ENCODE assay signal across 8 cellular contexts in genomic region chr11:18768472-18768901, GRCh38. TPM values are rescaled to one million over a fixed set of nuclear protein-coding genes. Genes with fewer than 3 reads are reported as not detected.
DNase-seq lines count a peak whose midpoint lies in the region; ATAC-seq and TF ChIP-seq lines count a peak whose summit lies in the region.
"Had no signal": no experiment of that assay in that cellular context is flagged by ENCODE, and none has a peak within 500 bp of the region (broad histone marks: within the 10 kb centered on the region; RNA-seq: fewer than 3 reads in every experiment).

No MANE protein-coding gene starts in this region.

- H3K27me3 ChIP-seq in lower lobe of right lung (ENCODE audit: low read depth): no peaks in the 10 kb centered on the region

- H3K27ac ChIP-seq in lower lobe of right lung: no peak overlapping the region

- peak; percentile 57 for ATAC-seq in GM19025 (IDR thresholded peaks at IDR 0.05; ENCODE audit: low read depth, unreplicated experiment)
- ATAC-seq in GM21723 (IDR thresholded peaks at IDR 0.05; ENCODE audit: unreplicated experiment): peak; percentile 91
- peak; percentile 71 for ATAC-seq in HG03571 (IDR thresholded peaks at IDR 0.05; ENCODE audit: unreplicated experiment)
- ATAC-seq in lower lobe of right lung: peak; percentile 23 to 24
- ATAC-seq in T-helper 17 cell: no peak

- H3K9me3 ChIP-seq in lower lobe of right lung: no peaks in the 10 kb centered on the region
- no peaks in the 10 kb centered on the region for H3K9me3 ChIP-seq in T-helper 17 cell (ENCODE audit: control insufficient read depth, low read length, poor library complexity, severe bottlenecking)

- H3K36me3 Mint-ChIP-seq in T-helper 17 cell (ENCODE audit: low read depth): peaks cover 6% of the 10 kb centered on the region

- H3K4me1 ChIP-seq in lower lobe of right lung: no peaks in the 10 kb centered on the region

- H3K27ac Mint-ChIP-seq in T-helper 17 cell: no peak overlapping the region

- no peak for TF ChIP-seq CTCF in lower lobe of right lung (IDR thresholded peaks at IDR 0.05)

- H3K4me3 ChIP-seq in lower lobe of right lung: no peak overlapping the region

- H3K36me3 ChIP-seq in lower lobe of right lung: no peaks in the 10 kb centered on the region

- peaks cover 5% of the 10 kb centered on the region for H3K4me1 Mint-ChIP-seq in T-helper 17 cell

- no peak for DNase-seq in lower lobe of right lung
- no peak for DNase-seq in NCI-H524 treated with DMSO at 0.1 percent for 48 hours (lab: John Stamatoyannopoulos, UW)
- no peak for DNase-seq in T-helper 17 cell
- no peak for DNase-seq in NCI-H524 (lab: John Stamatoyannopoulos, UW)
- DNase-seq: SHP77 treated with DMSO at 0.1 percent for 48 hours had no signal

- H3K27me3 Mint-ChIP-seq in T-helper 17 cell: peaks cover 45% of the 10 kb centered on the region

- intact Hi-C loops in lower lobe of right lung (cut with DNase I): no loop called here

- no peak overlapping the region for H3K4me3 Mint-ChIP-seq in T-helper 17 cell

RNA-seq across cellular contexts. Expression of gene PTPN5, which starts 23.1 kb away (rescaled TPM):
- total RNA-seq in lower lobe of right lung (0.80 TPM), T-helper 17 cell (not detected)

RNA-seq across cellular contexts. Expression of gene IGSF22, which starts 42.5 kb away (rescaled TPM):
- total RNA-seq in lower lobe of right lung: 2.3 TPM
- 1 to 10 TPM; 2.0 to 9.4 TPM for total RNA-seq in T-helper 17 cell
